ENCODE assay signal across 15 cellular contexts in the genomic region with DNA sequence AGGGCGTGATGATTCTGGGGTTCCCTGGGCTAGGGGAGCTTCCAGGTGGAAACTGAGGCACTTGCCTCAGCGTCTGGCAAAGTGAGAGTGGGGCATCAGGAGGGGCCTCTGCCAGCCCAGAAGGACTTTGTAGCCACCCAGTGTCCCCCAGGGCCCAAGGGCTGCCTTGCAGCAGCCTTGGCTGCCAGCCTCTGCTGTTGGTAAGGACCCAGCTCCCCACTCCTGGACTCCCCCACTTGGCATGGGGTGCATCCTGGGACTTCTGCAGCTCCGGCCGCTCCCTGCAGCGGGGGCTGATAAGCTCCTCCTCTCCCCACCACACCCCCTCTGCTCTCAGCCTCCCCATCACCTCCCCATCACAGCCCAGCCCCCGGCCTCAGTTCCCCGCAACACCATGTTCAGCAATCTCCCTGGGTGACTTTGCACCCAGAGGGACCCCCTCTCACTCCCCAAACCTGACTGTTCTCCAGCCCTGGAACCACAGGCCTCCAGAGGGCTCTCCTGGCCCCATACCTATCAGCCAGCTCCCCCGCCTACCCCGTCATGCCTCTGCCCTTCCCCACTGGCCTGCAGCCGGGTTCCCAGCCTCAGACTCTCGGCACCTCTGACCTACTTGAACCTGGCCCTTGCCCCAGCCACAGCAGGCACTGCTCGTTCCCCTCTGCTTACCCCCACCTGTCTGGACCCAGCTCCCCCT.
"Had no signal": no experiment of that assay in that cellular context is flagged by ENCODE, and none has a peak within 500 bp of the region (broad histone marks: within the 10 kb centered on the region; RNA-seq: fewer than 3 reads in every experiment).

No MANE protein-coding gene starts in this region.

- H3K36me3 ChIP-seq: ascending aorta, breast epithelium, prostate gland, sigmoid colon, tibial artery had no signal

- H3K9me3 Mint-ChIP-seq: activated CD4-positive, alpha-beta T cell treated with anti-CD3 and anti-CD28 coated beads, Interleukin-2, amount 10 ng/mL, durations not matched to agents 24 days and 14 days; activated naive CD8-positive, alpha-beta T cell treated with anti-CD3 and anti-CD28 coated beads, Interleukin-2, amount 50 U/mL, for 24 hours; activated T-helper 1 cell treated with anti-CD3 and anti-CD28 coated beads, Interleukin-12 subunit alpha, Interleukin-12 subunit beta, Interleukin-2, Interleukin-4 antibody, amounts not matched to agents 30 ng/mL and 10 ng/mL and 1 ng/mL, durations not matched to agents 14 hours and 24 hours and 36 hours; nephron; T-helper 2 cell treated with Interferon-gamma antibody and Interleukin-4, amounts not matched to agents 5 μg/mL and 100 μg/mL, for 36 hours had no signal

- H3K27me3 ChIP-seq: ascending aorta, hepatocyte had no signal

- H3K27me3 Mint-ChIP-seq: activated CD4-positive, alpha-beta T cell treated with anti-CD3 and anti-CD28 coated beads, Interleukin-2, amount 10 ng/mL, durations not matched to agents 24 days and 14 days had no signal

- H3K9me3 ChIP-seq: ascending aorta, breast epithelium, prostate gland, sigmoid colon, tibial artery had no signal

- H3K4me3 Mint-ChIP-seq: activated CD4-positive, alpha-beta T cell treated with anti-CD3 and anti-CD28 coated beads, Interleukin-2, amount 10 ng/mL, durations not matched to agents 24 days and 14 days; activated naive CD8-positive, alpha-beta T cell treated with anti-CD3 and anti-CD28 coated beads, Interleukin-2, amount 50 U/mL, for 24 hours; activated T-helper 1 cell treated with anti-CD3 and anti-CD28 coated beads, Interleukin-12 subunit alpha, Interleukin-12 subunit beta, Interleukin-2, Interleukin-4 antibody, amounts not matched to agents 30 ng/mL and 10 ng/mL and 1 ng/mL, durations not matched to agents 14 hours and 24 hours and 36 hours; nephron; T-helper 2 cell treated with Interferon-gamma antibody and Interleukin-4, amounts not matched to agents 5 μg/mL and 100 μg/mL, for 36 hours had no signal

- H3K4me3 ChIP-seq: ascending aorta, breast epithelium, hepatocyte, prostate gland, sigmoid colon, tibial artery had no signal

- DNase-seq: activated CD4-positive, alpha-beta T cell treated with anti-CD3 and anti-CD28 coated beads, Interleukin-2, amount 10 ng/mL, durations not matched to agents 24 days and 14 days; activated CD4-positive, CD25-positive, alpha-beta regulatory T cell; activated naive CD4-positive, alpha-beta T cell; activated naive CD8-positive, alpha-beta T cell treated with anti-CD3 and anti-CD28 coated beads, Interleukin-2, amount 50 U/mL, for 24 hours; occipital lobe; sigmoid colon; stimulated activated CD4-positive, alpha-beta T cell treated with anti-CD3 and anti-CD28 coated beads, Interleukin-1b, Interleukin-23, amount 100 ng/mL, for 48 hours; tibial artery had no signal

- H3K79me2 ChIP-seq: hepatocyte had no signal

- H3K4me1 Mint-ChIP-seq: activated CD4-positive, alpha-beta T cell treated with anti-CD3 and anti-CD28 coated beads, Interleukin-2, amount 10 ng/mL, durations not matched to agents 24 days and 14 days had no signal

- H3K4me1 ChIP-seq: ascending aorta, breast epithelium, prostate gland, tibial artery had no signal

- H3K27ac Mint-ChIP-seq: activated CD4-positive, alpha-beta T cell treated with anti-CD3 and anti-CD28 coated beads, Interleukin-2, amount 10 ng/mL, durations not matched to agents 24 days and 14 days; activated naive CD8-positive, alpha-beta T cell treated with anti-CD3 and anti-CD28 coated beads, Interleukin-2, amount 50 U/mL, for 24 hours; activated T-helper 1 cell treated with anti-CD3 and anti-CD28 coated beads, Interleukin-12 subunit alpha, Interleukin-12 subunit beta, Interleukin-2, Interleukin-4 antibody, amounts not matched to agents 30 ng/mL and 10 ng/mL and 1 ng/mL, durations not matched to agents 14 hours and 24 hours and 36 hours; nephron had no signal

- H3K27ac ChIP-seq: ascending aorta, breast epithelium, hepatocyte, prostate gland, sigmoid colon, tibial artery had no signal

- H2AFZ ChIP-seq: hepatocyte had no signal

- H3K4me2 ChIP-seq: hepatocyte had no signal
